Comparison of ENCODE assay signal across 20 cellular contexts in the genomic region with DNA sequence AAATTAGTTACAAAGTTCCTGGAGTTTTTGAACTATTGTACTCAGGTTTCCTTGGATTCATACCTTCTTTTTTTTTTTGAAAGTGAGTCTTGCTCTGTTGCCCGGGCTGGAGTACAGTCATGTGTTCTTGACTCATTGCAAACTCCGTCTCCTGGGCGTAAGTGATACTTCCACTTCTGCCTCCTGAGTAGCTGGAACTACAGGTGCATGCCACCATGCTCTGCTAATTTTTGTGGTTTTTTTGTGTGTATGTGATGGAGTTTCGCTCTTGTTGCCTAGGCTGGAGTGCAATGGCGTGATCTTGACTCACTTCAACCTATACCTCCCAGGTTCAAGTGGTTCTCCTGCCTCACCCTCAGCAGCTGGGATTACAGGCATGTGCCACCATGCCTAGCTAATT. TPM values are rescaled to one million over a fixed set of nuclear protein-coding genes. Genes with fewer than 3 reads are reported as not detected.
DNase-seq lines count a peak whose midpoint lies in the region; ATAC-seq, FAIRE-seq and TF ChIP-seq lines count a peak whose summit lies in the region.
"Had no signal": no experiment of that assay in that cellular context is flagged by ENCODE, and none has a peak within 500 bp of the region (broad histone marks: within the 10 kb centered on the region; RNA-seq: fewer than 3 reads in every experiment).

No MANE protein-coding gene starts in this region.

- DNase-seq in GM12892 (ENCODE audit: insufficient read length), result no peak
- DNase-seq in NAMALWA (ENCODE audit: low spot score), result peak; percentile 24
- no peak for DNase-seq in DMS53 treated with DMSO at 0.1 percent for 48 hours (lab: John Stamatoyannopoulos, UW; ENCODE audit: unreplicated experiment)
- DNase-seq in iPS-NIHi7 (ENCODE audit: extremely low spot score), result no peak
- no peak for DNase-seq in NCI-H1048 (lab: John Stamatoyannopoulos, UW)
- DNase-seq: activated CD8-positive, alpha-beta T cell treated with anti-CD3 and anti-CD28 coated beads for 36 hours; activated naive CD8-positive, alpha-beta T cell treated with anti-CD3 and anti-CD28 coated beads, Interleukin-2, amount 10 ng/mL, durations not matched to agents 7 days and 5 days; activated T-cell treated with anti-CD3 and anti-CD28 coated beads, Interleukin-2, amount 50 U/mL, for 72 hours; CD4-positive, alpha-beta memory T cell; DND-41; foreskin melanocyte; HCEC 1CT; left colon; midbrain; NCI-H1930; NCI-H524 treated with DMSO at 0.1 percent for 48 hours; T-cell had no signal

- FAIRE-seq in GM12892 (lab: Jason Lieb, UNC), result peak; percentile 62

- TF ChIP-seq POLR2A in GM12892 (IDR thresholded peaks at IDR 0.05; ENCODE audit: low read depth, low read length), result no peak

- ATAC-seq in GM19351 (IDR thresholded peaks at IDR 0.05; ENCODE audit: unreplicated experiment), result peak; percentile 67
- ATAC-seq in HG02759 (IDR thresholded peaks at IDR 0.05; ENCODE audit: unreplicated experiment), result peak; percentile 68
- ATAC-seq in activated CD4-positive, CD25-positive, alpha-beta regulatory T cell treated with anti-CD3 and anti-CD28 coated beads, Interleukin-2, amount 50 U/mL, for 24 hours, result no peak
- ATAC-seq: activated CD8-positive, alpha-beta T cell treated with anti-CD3 and anti-CD28 coated beads for 36 hours; activated T-cell treated with anti-CD3 and anti-CD28 coated beads, Interleukin-2, amount 50 U/mL, for 72 hours; left colon; T-cell had no signal

RNA-seq across cellular contexts. Expression of gene MCM10, which starts 22.3 kb away (rescaled TPM):
- polyA plus RNA-seq in GM12892 (2012; ENCODE audit: missing spikeins), result 14.7 TPM
- polyA plus RNA-seq: CD4-positive, alpha-beta memory T cell had no signal

RNA-seq across cellular contexts. Expression of gene UCMA, which starts 50.5 kb away (rescaled TPM):
- not detected for polyA plus RNA-seq in GM12892 (2012; ENCODE audit: missing spikeins)
- polyA plus RNA-seq: CD4-positive, alpha-beta memory T cell had no signal

Comparison
In these comparisons a context has a peak if more than half of its experiments do, and no peak if none do; other contexts are left out.
1. ATAC-seq: peak in GM19351 (single experiment) and HG02759 (single experiment); none in activated CD4-positive, CD25-positive, alpha-beta regulatory T cell treated with anti-CD3 and anti-CD28 coated beads, Interleukin-2, amount 50 U/mL, for 24 hours (0 of 2).